8 cellular contexts compared by ENCODE assay signal in the genomic region with DNA sequence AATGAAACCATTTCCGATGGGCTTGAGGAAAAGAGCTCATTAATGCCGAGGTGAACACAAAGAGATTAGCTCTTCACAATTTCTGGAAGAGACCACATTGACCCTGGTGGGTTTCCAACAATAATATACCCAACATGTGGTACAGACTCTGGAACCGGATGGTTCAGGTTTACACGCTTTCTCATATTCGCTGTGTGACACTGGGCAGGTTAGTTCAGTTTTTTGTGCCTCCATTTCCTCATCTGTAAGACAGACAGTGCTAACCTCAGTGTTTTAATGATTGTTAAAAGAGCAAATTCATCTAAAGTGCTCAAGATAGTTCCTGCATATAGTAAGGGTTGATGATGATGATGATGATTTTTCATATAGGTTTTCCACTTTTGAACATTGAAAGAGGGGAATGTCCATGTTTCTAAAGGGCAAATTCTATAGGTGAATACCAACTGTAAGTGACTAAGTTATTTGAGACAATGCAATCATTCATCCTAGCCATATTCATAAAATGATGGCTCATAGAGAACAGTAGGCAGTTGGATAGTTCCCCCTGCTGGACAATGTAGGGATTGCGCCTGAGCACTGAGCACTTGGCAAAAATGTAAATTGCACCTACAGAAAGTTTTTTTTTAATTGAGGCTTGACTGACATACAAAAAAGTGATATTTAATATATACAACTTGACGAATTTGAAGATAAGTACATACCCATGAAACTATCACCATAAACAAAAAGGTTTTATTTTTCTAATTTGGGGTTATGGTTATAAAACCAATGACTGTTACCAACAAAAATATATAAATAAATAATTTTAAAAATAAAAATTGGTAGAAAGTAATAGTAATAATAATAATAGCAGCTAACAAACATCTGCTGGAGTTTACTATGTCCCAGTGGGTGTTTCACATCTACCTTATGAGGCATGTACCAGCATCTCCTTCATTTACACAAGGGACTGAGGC. TPM values are rescaled to one million over a fixed set of nuclear protein-coding genes. Genes with fewer than 3 reads are reported as not detected.
DNase-seq lines count a peak whose midpoint lies in the region; ATAC-seq and TF ChIP-seq lines count a peak whose summit lies in the region.

No MANE protein-coding gene starts in this region.

- intact Hi-C loops in breast epithelium (cut with DNase I; ENCODE audit: low total_unique reads), result no loop called here

- peak; percentile 75 for DNase-seq in DMS153 (lab: John Stamatoyannopoulos, UW)
- peak; percentile 49 for DNase-seq in NCI-H2171 (lab: John Stamatoyannopoulos, UW)
- peak; percentile 58 to 75 for DNase-seq in breast epithelium (ENCODE audit: low spot score in 2 of 2)
- DNase-seq in kidney glomerular epithelial cell (lab: John Stamatoyannopoulos, UW), result peak; percentile 76
- peak; percentile 77 for DNase-seq in stimulated activated CD4-positive, alpha-beta T cell treated with anti-CD3 and anti-CD28 coated beads, Interleukin-4, amount 100 ng/mL, for 1 hour

- H3K4me3 ChIP-seq in HEK293 (ENCODE audit: low read depth, low read length) (no peak overlapping the region), WI38 (ENCODE audit: low read depth, low read length) (no peak overlapping the region), breast epithelium (no peak overlapping the region)

- H3K4me1 ChIP-seq in HEK293 (ENCODE audit: control insufficient read depth, insufficient read depth, low read length) (peaks cover 11% of the 10 kb centered on the region), breast epithelium (no peaks in the 10 kb centered on the region)

- POLR2A ChIA-PET in HEK293 (lab: Yijun Ruan, JAX), result interaction anchor here (0.6 to 5.0 kb wide), 2 partner anchors 26 to 103 kb away, joined by 3 to 36 read pairs; no protein-coding TSS in a partner anchor

- TF ChIP-seq CTCF in HEK293 (tag by site-specific recombination; IDR thresholded peaks at IDR 0.05), result no peak
- TF ChIP-seq CTCF in WI38 (IDR thresholded peaks at IDR 0.05; ENCODE audit: low read depth, low read length), result peak; percentile 87
- TF ChIP-seq CTCF in breast epithelium (IDR thresholded peaks at IDR 0.05), result peak; percentile 92 to 97 (median 97)

- no peak for ATAC-seq in HG02970 (IDR thresholded peaks at IDR 0.05; ENCODE audit: low FRiP score, unreplicated experiment)

- no peak for TF ChIP-seq POLR2A in breast epithelium (IDR thresholded peaks at IDR 0.05)

- H3K9me3 ChIP-seq in HEK293 (ENCODE audit: control insufficient read depth, insufficient read depth, low read depth, low read length), result no peaks in the 10 kb centered on the region
- no peaks in the 10 kb centered on the region for H3K9me3 ChIP-seq in breast epithelium

- H3K27ac ChIP-seq in HEK293 (ENCODE audit: extremely low read depth, low read depth, low read length), result no peak overlapping the region
- peak overlapping the region; percentile 64 to 99 for H3K27ac ChIP-seq in breast epithelium

- H3K27me3 ChIP-seq in breast epithelium, result no peaks in the 10 kb centered on the region

- no peaks in the 10 kb centered on the region for H3K36me3 ChIP-seq in HEK293 (ENCODE audit: control insufficient read depth in 2 of 2, insufficient read depth in 1 of 2, low read length in 2 of 2)
- H3K36me3 ChIP-seq in breast epithelium, result no peaks in the 10 kb centered on the region

- CTCF ChIA-PET in HEK293 (lab: Yijun Ruan, JAX), result interaction anchor here (0.5 to 3.1 kb wide), 30 partner anchors 8 to 1871 kb away, joined by 3 to 188 read pairs (median 3); a partner anchor contains a TSS

TF ChIP-seq in HEK293, 187 proteins besides CTCF, POLR2A, EP300 and RAD21 (continues in another document):
- TF ChIP-seq ZNF324 (tag by site-specific recombination; IDR thresholded peaks at IDR 0.05) (no peak), ZNF664 (tag by site-specific recombination; IDR thresholded peaks at IDR 0.05) (peak; percentile 70), ZNF175 (tag by site-specific recombination; IDR thresholded peaks at IDR 0.05) (no peak), TRIM28 (IDR thresholded peaks at IDR 0.05; ENCODE audit: borderline replicate concordance, low read length) (no peak), GLI4 (tag by site-specific recombination; IDR thresholded peaks at IDR 0.05) (no peak), ZNF660 (tag by site-specific recombination; IDR thresholded peaks at IDR 0.05) (0 out of 2 replicates have a peak, but pooled peaks have one; percentile 52), ZBTB21 (tag by site-specific recombination; IDR thresholded peaks at IDR 0.05) (no peak), GFI1B (tag by site-specific recombination; IDR thresholded peaks at IDR 0.05) (no peak), ZNF266 (tag by site-specific recombination; IDR thresholded peaks at IDR 0.05; ENCODE audit: low read depth) (no peak)
- TF ChIP-seq, protein P1, sequence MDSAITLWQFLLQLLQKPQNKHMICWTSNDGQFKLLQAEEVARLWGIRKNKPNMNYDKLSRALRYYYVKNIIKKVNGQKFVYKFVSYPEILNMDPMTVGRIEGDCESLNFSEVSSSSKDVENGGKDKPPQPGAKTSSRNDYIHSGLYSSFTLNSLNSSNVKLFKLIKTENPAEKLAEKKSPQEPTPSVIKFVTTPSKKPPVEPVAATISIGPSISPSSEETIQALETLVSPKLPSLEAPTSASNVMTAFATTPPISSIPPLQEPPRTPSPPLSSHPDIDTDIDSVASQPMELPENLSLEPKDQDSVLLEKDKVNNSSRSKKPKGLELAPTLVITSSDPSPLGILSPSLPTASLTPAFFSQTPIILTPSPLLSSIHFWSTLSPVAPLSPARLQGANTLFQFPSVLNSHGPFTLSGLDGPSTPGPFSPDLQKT (IDR thresholded peaks at IDR 0.05; ENCODE audit: borderline replicate concordance, low read depth, low read length), result no peak
- TF ChIP-seq, protein P2, sequence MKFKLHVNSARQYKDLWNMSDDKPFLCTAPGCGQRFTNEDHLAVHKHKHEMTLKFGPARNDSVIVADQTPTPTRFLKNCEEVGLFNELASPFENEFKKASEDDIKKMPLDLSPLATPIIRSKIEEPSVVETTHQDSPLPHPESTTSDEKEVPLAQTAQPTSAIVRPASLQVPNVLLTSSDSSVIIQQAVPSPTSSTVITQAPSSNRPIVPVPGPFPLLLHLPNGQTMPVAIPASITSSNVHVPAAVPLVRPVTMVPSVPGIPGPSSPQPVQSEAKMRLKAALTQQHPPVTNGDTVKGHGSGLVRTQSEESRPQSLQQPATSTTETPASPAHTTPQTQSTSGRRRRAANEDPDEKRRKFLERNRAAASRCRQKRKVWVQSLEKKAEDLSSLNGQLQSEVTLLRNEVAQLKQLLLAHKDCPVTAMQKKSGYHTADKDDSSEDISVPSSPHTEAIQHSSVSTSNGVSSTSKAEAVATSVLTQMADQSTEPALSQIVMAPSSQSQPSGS (tag by site-specific recombination; IDR thresholded peaks at IDR 0.05; ENCODE audit: low read depth), result no peak
- TF ChIP-seq, protein P3, sequence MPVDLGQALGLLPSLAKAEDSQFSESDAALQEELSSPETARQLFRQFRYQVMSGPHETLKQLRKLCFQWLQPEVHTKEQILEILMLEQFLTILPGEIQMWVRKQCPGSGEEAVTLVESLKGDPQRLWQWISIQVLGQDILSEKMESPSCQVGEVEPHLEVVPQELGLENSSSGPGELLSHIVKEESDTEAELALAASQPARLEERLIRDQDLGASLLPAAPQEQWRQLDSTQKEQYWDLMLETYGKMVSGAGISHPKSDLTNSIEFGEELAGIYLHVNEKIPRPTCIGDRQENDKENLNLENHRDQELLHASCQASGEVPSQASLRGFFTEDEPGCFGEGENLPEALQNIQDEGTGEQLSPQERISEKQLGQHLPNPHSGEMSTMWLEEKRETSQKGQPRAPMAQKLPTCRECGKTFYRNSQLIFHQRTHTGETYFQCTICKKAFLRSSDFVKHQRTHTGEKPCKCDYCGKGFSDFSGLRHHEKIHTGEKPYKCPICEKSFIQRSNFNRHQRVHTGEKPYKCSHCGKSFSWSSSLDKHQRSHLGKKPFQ (tag by site-specific recombination; IDR thresholded peaks at IDR 0.05), result no peak
- TF ChIP-seq, protein P4, sequence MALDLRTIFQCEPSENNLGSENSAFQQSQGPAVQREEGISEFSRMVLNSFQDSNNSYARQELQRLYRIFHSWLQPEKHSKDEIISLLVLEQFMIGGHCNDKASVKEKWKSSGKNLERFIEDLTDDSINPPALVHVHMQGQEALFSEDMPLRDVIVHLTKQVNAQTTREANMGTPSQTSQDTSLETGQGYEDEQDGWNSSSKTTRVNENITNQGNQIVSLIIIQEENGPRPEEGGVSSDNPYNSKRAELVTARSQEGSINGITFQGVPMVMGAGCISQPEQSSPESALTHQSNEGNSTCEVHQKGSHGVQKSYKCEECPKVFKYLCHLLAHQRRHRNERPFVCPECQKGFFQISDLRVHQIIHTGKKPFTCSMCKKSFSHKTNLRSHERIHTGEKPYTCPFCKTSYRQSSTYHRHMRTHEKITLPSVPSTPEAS (tag by site-specific recombination; IDR thresholded peaks at IDR 0.05), result no peak

RNA-seq across cellular contexts. Expression of a gene that starts 2.1 kb away (rescaled TPM):
- total RNA-seq in breast epithelium, result 100 to 1,000 TPM in 1 of 3 donors, 10 to 100 TPM in 2; 62.9 to 176 (median 82.3) TPM

RNA-seq across cellular contexts. Expression of a gene that starts 52.4 kb away (rescaled TPM):
- 10 to 100 TPM in 2 of 3 donors, 1 to 10 TPM in 1; 1.9 to 28.1 (median 22.0) TPM for total RNA-seq in breast epithelium
